18 cellular contexts compared by ENCODE assay signal in the genomic region with DNA sequence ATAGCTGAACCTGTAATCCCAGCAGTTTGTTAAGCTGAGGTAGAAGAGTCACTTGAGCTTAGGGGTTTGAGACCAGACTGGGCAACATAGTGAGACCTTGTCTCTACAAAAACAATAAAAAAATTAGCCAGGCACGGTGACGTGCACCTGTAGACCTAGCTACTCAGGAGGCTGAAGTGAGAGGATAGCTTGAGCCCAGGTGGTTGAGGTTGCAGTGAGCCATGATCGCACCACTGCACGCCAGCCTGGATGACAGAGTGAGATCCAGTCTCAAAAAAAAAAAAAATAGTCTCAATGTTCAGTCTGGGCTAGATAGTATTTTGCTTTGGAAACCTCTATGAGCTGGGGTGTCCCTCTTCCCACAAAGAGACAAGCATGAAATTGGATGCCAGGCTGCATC. TPM values are rescaled to one million over a fixed set of nuclear protein-coding genes. Genes with fewer than 3 reads are reported as not detected.
DNase-seq lines count a peak whose midpoint lies in the region; ATAC-seq and TF ChIP-seq lines count a peak whose summit lies in the region.
"Had no signal": no experiment of that assay in that cellular context is flagged by ENCODE, and none has a peak within 500 bp of the region (broad histone marks: within the 10 kb centered on the region; RNA-seq: fewer than 3 reads in every experiment).

No MANE protein-coding gene starts in this region.

- POLR2A ChIA-PET in PC-3 (lab: Charles Lee; ENCODE audit: unreplicated experiment) = no interaction called here

- ATAC-seq in GM19463 (IDR thresholded peaks at IDR 0.05; ENCODE audit: unreplicated experiment) (peak; percentile 8), HG02678 (IDR thresholded peaks at IDR 0.05; ENCODE audit: unreplicated experiment) (peak; percentile 20), HG03432 (IDR thresholded peaks at IDR 0.05; ENCODE audit: unreplicated experiment) (peak; percentile 34), PC-3 (no peak)
- ATAC-seq: activated T-cell treated with anti-CD3 and anti-CD28 coated beads, Interleukin-2, amount 50 U/mL, for 4 hours; heart left ventricle had no signal

- peaks cover 18% of the 10 kb centered on the region for H3F3A ChIP-seq in DOHH2 (ENCODE audit: control insufficient read depth, insufficient read depth)
- no peaks in the 10 kb centered on the region for H3F3A ChIP-seq in PC-3 (ENCODE audit: low read length, unreplicated experiment)

- H3K36me3 ChIP-seq in DOHH2 (ENCODE audit: control insufficient read depth, low read length) = no peaks in the 10 kb centered on the region
- no peaks in the 10 kb centered on the region for H3K36me3 ChIP-seq in H7 (replicated peaks; ENCODE audit: control insufficient read depth, insufficient read depth, low read length)
- H3K36me3 ChIP-seq in PC-3 (ENCODE audit: low read depth, low read length) = no peaks in the 10 kb centered on the region
- H3K36me3 ChIP-seq: heart left ventricle, thoracic aorta had no signal

- H3K4me2 ChIP-seq in DOHH2 (ENCODE audit: low read length) (peak overlapping the region; percentile 78), PC-3 (ENCODE audit: low read length) (no peak overlapping the region)

- peaks cover 67% of the 10 kb centered on the region for H3K4me1 ChIP-seq in DOHH2 (ENCODE audit: control insufficient read depth, low read length)
- H3K4me1 ChIP-seq in PC-3 (ENCODE audit: insufficient read depth, low read length) = no peaks in the 10 kb centered on the region
- H3K4me1 ChIP-seq: heart left ventricle, parathyroid adenoma had no signal

- no TSS peak for BruUV-seq in PC-3 (replicated peaks; lab: Mats Ljungman, UMichigan)

- DNase-seq in NCI-H526 (lab: John Stamatoyannopoulos, UW) = no peak
- no peak for DNase-seq in H7
- no peak for DNase-seq in PC-3
- no peak for DNase-seq in NCI-H1092 treated with DMSO at 0.1 percent for 48 hours (lab: John Stamatoyannopoulos, UW)
- DNase-seq: activated CD4-positive, alpha-beta T cell treated with anti-CD3 and anti-CD28 coated beads, Interleukin-2, amount 10 ng/mL, durations not matched to agents 24 days and 14 days; activated T-cell treated with anti-CD3 and anti-CD28 coated beads, Interleukin-2, amount 50 U/mL, for 4 hours; heart left ventricle; NCI-H1105 treated with DMSO at 0.1 percent for 48 hours; NCI-H510A; RPMI8226; stimulated activated CD4-positive, alpha-beta T cell treated with anti-CD3 and anti-CD28 coated beads, Interleukin-12 subunit alpha, Interleukin-12 subunit beta, amount 100 ng/mL, for 4 hours; T-helper 2 cell had no signal

- H3K9me3 ChIP-seq in DOHH2 (ENCODE audit: control insufficient read depth, insufficient read depth, low read length) = no peaks in the 10 kb centered on the region
- H3K9me3 ChIP-seq in PC-3 (ENCODE audit: low read length) = no peaks in the 10 kb centered on the region
- H3K9me3 ChIP-seq: heart left ventricle, thoracic aorta had no signal

- H4K20me1 ChIP-seq in DOHH2 (ENCODE audit: control insufficient read depth, insufficient read depth, low read depth, low read length) = no peaks in the 10 kb centered on the region
- H4K20me1 ChIP-seq in PC-3 (ENCODE audit: low read length) = no peaks in the 10 kb centered on the region

- H3K27me3 ChIP-seq in DOHH2 (ENCODE audit: control insufficient read depth, low read length) (no peaks in the 10 kb centered on the region), H7 (ENCODE audit: control insufficient read depth, insufficient read depth, low read length) (no peaks in the 10 kb centered on the region), PC-3 (ENCODE audit: low read length) (0 out of 2 replicates have a peak, but pooled peaks cover 3% of the 10 kb centered on the region)
- H3K27me3 ChIP-seq: heart left ventricle had no signal

- H3K9me2 ChIP-seq in DOHH2 (replicated peaks; ENCODE audit: control insufficient read depth, low read length) (no peaks in the 10 kb centered on the region), PC-3 (replicated peaks; ENCODE audit: low read length) (no peaks in the 10 kb centered on the region)

- H3K79me2 ChIP-seq in DOHH2 (ENCODE audit: control insufficient read depth, low read length) (no peaks in the 10 kb centered on the region), PC-3 (ENCODE audit: low read length) (no peaks in the 10 kb centered on the region)
- H3K79me2 ChIP-seq: parathyroid adenoma had no signal

- no peak for TF ChIP-seq CTCF in DOHH2 (IDR thresholded peaks at IDR 0.05; ENCODE audit: low read depth, low read length, poor library complexity, severe bottlenecking)
- TF ChIP-seq CTCF in PC-3 (conservative IDR thresholded peaks at IDR 0.05; ENCODE audit: low read depth, low read length) = no peak

- no peak overlapping the region for H2AFZ ChIP-seq in PC-3 (ENCODE audit: low read length)
- H2AFZ ChIP-seq: parathyroid adenoma had no signal

- CTCF ChIA-PET in PC-3 (lab: Charles Lee) = no interaction called here

- H3K27ac ChIP-seq in DOHH2 (ENCODE audit: low read depth, low read length) (peak overlapping the region; percentile 97), PC-3 (ENCODE audit: low read length) (no peak overlapping the region)
- H3K27ac ChIP-seq: heart left ventricle, parathyroid adenoma, thoracic aorta had no signal

- no peak overlapping the region for H3K9ac ChIP-seq in PC-3 (ENCODE audit: low read length)
- H3K9ac ChIP-seq: parathyroid adenoma had no signal

- intact Hi-C loops in PC-3 (cut with micrococcal nuclease) = no loop called here

- H3K4me3 ChIP-seq in DOHH2 (ENCODE audit: low read length) (peak overlapping the region; percentile 58), H7 (ENCODE audit: insufficient read depth, low read depth, low read length) (no peak overlapping the region), PC-3 (ENCODE audit: low read length) (no peak overlapping the region)
- H3K4me3 ChIP-seq: heart left ventricle, thoracic aorta had no signal

RNA-seq across cellular contexts. Expression of gene IQGAP2, which starts 51.9 kb away (rescaled TPM):
- total RNA-seq in H7 (2014; rRNA removed; shearing (Covaris generic)) = 36.8 and 80.7 TPM in 2 replicates
- not detected in 2 replicates for total RNA-seq in PC-3 (2014; rRNA removed)

Comparison
In these comparisons a context has a peak if more than half of its experiments do, and no peak if none do; other contexts are left out.
1. RNA of gene IQGAP2, which starts 51.9 kb away (total RNA-seq): 36.8 to 80.7 TPM in H7; not detected in PC-3; every median in the first group is over 10 times any median in the second.